In the genomic region with DNA sequence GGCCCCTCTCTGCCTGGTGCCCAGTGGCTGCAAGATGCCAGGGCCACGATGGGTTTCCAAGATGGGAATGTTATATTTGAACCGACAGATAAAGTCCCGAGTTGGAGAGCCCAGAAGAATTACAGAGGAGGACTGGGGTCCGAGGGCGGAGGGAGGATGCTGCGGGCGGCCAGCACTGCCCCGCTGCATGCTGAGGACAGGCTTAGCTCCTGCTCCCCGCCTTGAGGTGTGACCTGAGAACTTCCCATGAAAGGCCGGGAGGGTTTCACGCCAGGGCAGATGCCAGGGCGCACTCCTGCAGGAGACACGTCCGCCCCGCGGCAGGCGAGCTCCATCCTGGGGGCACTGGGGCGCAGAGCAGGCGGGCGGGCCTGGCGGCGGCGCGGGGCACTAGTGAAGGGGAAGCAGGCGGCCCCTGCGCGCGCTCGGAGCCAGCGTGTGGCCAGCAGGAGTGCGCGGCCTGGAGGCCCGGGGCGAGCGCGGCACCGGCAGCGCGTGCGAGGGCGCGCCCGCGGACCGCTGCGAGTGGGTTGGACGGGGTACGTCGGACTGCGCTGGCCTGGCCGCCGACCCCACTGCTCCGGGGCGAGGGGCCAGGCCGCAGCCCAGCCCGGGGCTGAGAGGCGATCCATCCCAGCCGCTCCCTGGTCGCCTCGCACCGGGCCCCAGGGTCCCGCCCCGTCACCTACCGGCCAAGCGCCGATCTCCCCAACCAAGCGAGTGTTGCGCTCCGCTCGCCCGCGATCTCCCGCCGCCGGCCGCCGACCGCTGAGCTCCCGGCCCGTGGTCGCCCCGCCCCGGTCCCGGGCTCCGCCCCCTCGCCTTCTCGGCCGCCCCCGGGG, we compare ENCODE assay signal across 8 cellular contexts. TPM values are rescaled to one million over a fixed set of nuclear protein-coding genes. Genes with fewer than 3 reads are reported as not detected.
DNase-seq lines count a peak whose midpoint lies in the region; ATAC-seq and TF ChIP-seq lines count a peak whose summit lies in the region.

TSS of gene MAP3K14 (minus strand) at position 750 of the 842 bp plus-strand sequence. CDS start 26,275 bp downstream, outside the sequence.

- CTCF ChIA-PET in PC-9 (lab: Charles Lee) = interaction anchor here (0.8 to 0.9 kb wide), 2 partner anchors 39 to 181 kb away, joined by 3 to 5 read pairs; partner anchors contain the start of gene ACBD4

- peaks cover 80% of the 10 kb centered on the region for H3K4me1 ChIP-seq in PC-9 (replicated peaks; ENCODE audit: insufficient read depth)

- ATAC-seq in GM18520 (IDR thresholded peaks at IDR 0.05; ENCODE audit: unreplicated experiment) (peak; percentile 14), HG03378 (IDR thresholded peaks at IDR 0.05; ENCODE audit: unreplicated experiment) (peak; percentile 10)
- ATAC-seq in natural killer cell treated with Interleukin-12 subunit alpha and Interleukin-12 subunit beta and Interleukin-15 and Interleukin-18, amount 100 ng/mL, for 72 hours = peak; percentile 34 to 41

- peak within 1 kb of the TSS; percentile 99 for H3K4me3 Mint-ChIP-seq in activated T-helper 2 cell treated with anti-CD3 and anti-CD28 coated beads, Interferon-gamma antibody, Interleukin-2, Interleukin-4, amounts not matched to agents 10 μg/mL and 5 μg/mL and 100 μg/mL, durations not matched to agents 14 hours and 24 hours and 36 hours (ENCODE audit: low read depth)
- peak within 1 kb of the TSS; percentile 100 for H3K4me3 Mint-ChIP-seq in natural killer cell treated with Interleukin-12 subunit alpha and Interleukin-12 subunit beta and Interleukin-15 and Interleukin-18, amount 100 ng/mL, for 72 hours
- H3K4me3 Mint-ChIP-seq in type B pancreatic cell = peak within 1 kb of the TSS; percentile 92

- H3K27me3 ChIP-seq in PC-9 (ENCODE audit: insufficient read depth, low read depth) = no peaks in the 10 kb centered on the region

- H3K27ac ChIP-seq in PC-9 = peak within 1 kb of the TSS; percentile 95

- H3K36me3 ChIP-seq in PC-9 (ENCODE audit: low read depth) = peaks cover under 1% of the 10 kb centered on the region

- H3K9me3 ChIP-seq in PC-9 (ENCODE audit: insufficient read depth, low read depth) = no peaks in the 10 kb centered on the region

- H3K4me2 ChIP-seq in PC-9 = peak within 1 kb of the TSS; percentile 98

- no peaks in the 10 kb centered on the region for H3K9me2 ChIP-seq in PC-9 (ENCODE audit: insufficient read depth)

- BruUV-seq in PC-9 (replicated peaks; lab: Mats Ljungman, UMichigan) = no TSS peak

- DNase-seq in AG08395 (ENCODE audit: low spot score) (peak; percentile 52), PC-9 (peak in 1 of 2 experiments; percentile 55), fibroblast of mammary gland (ENCODE audit: low read depth) (peak; percentile 54), type B pancreatic cell (ENCODE audit: extremely low spot score, unreplicated experiment) (peak; percentile 85)
- DNase-seq in activated T-helper 2 cell treated with anti-CD3 and anti-CD28 coated beads, Interferon-gamma antibody, Interleukin-2, Interleukin-4, amounts not matched to agents 10 μg/mL and 5 μg/mL and 100 μg/mL, durations not matched to agents 14 hours and 24 hours and 36 hours (ENCODE audit: low spot score) = peak; percentile 58
- DNase-seq in natural killer cell treated with Interleukin-12 subunit alpha and Interleukin-12 subunit beta and Interleukin-15 and Interleukin-18, amount 100 ng/mL, for 72 hours (ENCODE audit: low spot score) = peak; percentile 74

- POLR2A ChIA-PET in PC-9 (lab: Charles Lee; ENCODE audit: unreplicated experiment) = interaction anchor here (0.5 to 1.4 kb wide), 15 partner anchors 20 to 269 kb away, joined by 3 to 12 read pairs (median 4); no protein-coding TSS in a partner anchor

- H3K4me1 Mint-ChIP-seq in activated T-helper 2 cell treated with anti-CD3 and anti-CD28 coated beads, Interferon-gamma antibody, Interleukin-2, Interleukin-4, amounts not matched to agents 10 μg/mL and 5 μg/mL and 100 μg/mL, durations not matched to agents 14 hours and 24 hours and 36 hours (ENCODE audit: low read depth) = peaks cover 67% of the 10 kb centered on the region
- peaks cover 68 to 80% of the 10 kb centered on the region in 2 donors for H3K4me1 Mint-ChIP-seq in natural killer cell treated with Interleukin-12 subunit alpha and Interleukin-12 subunit beta and Interleukin-15 and Interleukin-18, amount 100 ng/mL, for 72 hours (ENCODE audit: low read depth in 2 of 2)
- H3K4me1 Mint-ChIP-seq in type B pancreatic cell (ENCODE audit: unreplicated experiment) = peaks cover 71% of the 10 kb centered on the region

- TF ChIP-seq CTCF in PC-9 (conservative IDR thresholded peaks at IDR 0.05) (no peak), fibroblast of mammary gland (conservative IDR thresholded peaks at IDR 0.05; ENCODE audit: control insufficient read depth, insufficient read depth, low read depth, low read length) (peak; percentile 2), type B pancreatic cell (conservative IDR thresholded peaks at IDR 0.05) (peak; percentile 40)

- peaks cover 52% of the 10 kb centered on the region for H3K79me2 ChIP-seq in PC-9 (ENCODE audit: low read depth)

- H3F3A ChIP-seq in PC-9 (ENCODE audit: insufficient read depth, low read depth) = peaks cover 84% of the 10 kb centered on the region

- intact Hi-C loops in PC-9 (cut with micrococcal nuclease; ENCODE audit: unreplicated experiment) = loop anchor here (1.0 to 10.0 kb wide), 4 partner anchors 22 to 182 kb away; partner anchors contain the start of genes ACBD4 and PLCD3
- intact Hi-C loops in activated T-helper 2 cell treated with anti-CD3 and anti-CD28 coated beads, Interferon-gamma antibody, Interleukin-2, Interleukin-4, amounts not matched to agents 10 μg/mL and 5 μg/mL and 100 μg/mL, durations not matched to agents 14 hours and 24 hours and 36 hours (cut with micrococcal nuclease) = loop anchor here (2.0 to 10.0 kb wide), 2 partner anchors 36 to 878 kb away; partner anchors contain the start of gene KANSL1

- H3K9me3 Mint-ChIP-seq in activated T-helper 2 cell treated with anti-CD3 and anti-CD28 coated beads, Interferon-gamma antibody, Interleukin-2, Interleukin-4, amounts not matched to agents 10 μg/mL and 5 μg/mL and 100 μg/mL, durations not matched to agents 14 hours and 24 hours and 36 hours = no peaks in the 10 kb centered on the region
- no peaks in the 10 kb centered on the region for H3K9me3 Mint-ChIP-seq in natural killer cell treated with Interleukin-12 subunit alpha and Interleukin-12 subunit beta and Interleukin-15 and Interleukin-18, amount 100 ng/mL, for 72 hours
- H3K9me3 Mint-ChIP-seq in type B pancreatic cell = no peaks in the 10 kb centered on the region

- peaks cover 1% of the 10 kb centered on the region for H3K27me3 Mint-ChIP-seq in activated T-helper 2 cell treated with anti-CD3 and anti-CD28 coated beads, Interferon-gamma antibody, Interleukin-2, Interleukin-4, amounts not matched to agents 10 μg/mL and 5 μg/mL and 100 μg/mL, durations not matched to agents 14 hours and 24 hours and 36 hours (ENCODE audit: low read depth)
- H3K27me3 Mint-ChIP-seq in natural killer cell treated with Interleukin-12 subunit alpha and Interleukin-12 subunit beta and Interleukin-15 and Interleukin-18, amount 100 ng/mL, for 72 hours = no peaks in the 10 kb centered on the region
- peaks cover 2% of the 10 kb centered on the region for H3K27me3 Mint-ChIP-seq in type B pancreatic cell

- H3K4me3 ChIP-seq in PC-9 (peak within 1 kb of the TSS; percentile 68), fibroblast of mammary gland (ENCODE audit: control insufficient read depth, low read depth, low read length) (peak within 1 kb of the TSS; percentile 91)

- H3K36me3 Mint-ChIP-seq in activated T-helper 2 cell treated with anti-CD3 and anti-CD28 coated beads, Interferon-gamma antibody, Interleukin-2, Interleukin-4, amounts not matched to agents 10 μg/mL and 5 μg/mL and 100 μg/mL, durations not matched to agents 14 hours and 24 hours and 36 hours (ENCODE audit: low read depth) = peaks cover 44% of the 10 kb centered on the region
- peaks cover 24% of the 10 kb centered on the region for H3K36me3 Mint-ChIP-seq in natural killer cell treated with Interleukin-12 subunit alpha and Interleukin-12 subunit beta and Interleukin-15 and Interleukin-18, amount 100 ng/mL, for 72 hours
- H3K36me3 Mint-ChIP-seq in type B pancreatic cell = no peaks in the 10 kb centered on the region

- peak within 1 kb of the TSS; percentile 99 for H3K27ac Mint-ChIP-seq in activated T-helper 2 cell treated with anti-CD3 and anti-CD28 coated beads, Interferon-gamma antibody, Interleukin-2, Interleukin-4, amounts not matched to agents 10 μg/mL and 5 μg/mL and 100 μg/mL, durations not matched to agents 14 hours and 24 hours and 36 hours
- peak within 1 kb of the TSS; percentile 96 to 98 for H3K27ac Mint-ChIP-seq in natural killer cell treated with Interleukin-12 subunit alpha and Interleukin-12 subunit beta and Interleukin-15 and Interleukin-18, amount 100 ng/mL, for 72 hours
- peak within 1 kb of the TSS; percentile 97 for H3K27ac Mint-ChIP-seq in type B pancreatic cell

- peak within 1 kb of the TSS; percentile 75 for H2AFZ ChIP-seq in PC-9

- peaks cover 29% of the 10 kb centered on the region for H4K20me1 ChIP-seq in PC-9 (ENCODE audit: insufficient read depth)

RNA-seq across cellular contexts. Expression of gene MAP3K14, which starts in this region (rescaled TPM):
- total RNA-seq in PC-9 (2021) = 58.3 and 72.4 TPM in 2 replicates
- total RNA-seq in activated T-helper 2 cell treated with anti-CD3 and anti-CD28 coated beads, Interferon-gamma antibody, Interleukin-2, Interleukin-4, amounts not matched to agents 10 μg/mL and 5 μg/mL and 100 μg/mL, durations not matched to agents 14 hours and 24 hours and 36 hours = 45.6 and 49.5 TPM in 2 replicates
- 10 to 100 TPM; 65.9 to 75.4 TPM for total RNA-seq in natural killer cell treated with Interleukin-12 subunit alpha and Interleukin-12 subunit beta and Interleukin-15 and Interleukin-18, amount 100 ng/mL, for 72 hours
- 10.4 and 11.2 TPM in 2 replicates for total RNA-seq in type B pancreatic cell (ENCODE audit: low replicate concordance)
